Comparison of ENCODE assay signal across 22 cellular contexts in the genomic region with DNA sequence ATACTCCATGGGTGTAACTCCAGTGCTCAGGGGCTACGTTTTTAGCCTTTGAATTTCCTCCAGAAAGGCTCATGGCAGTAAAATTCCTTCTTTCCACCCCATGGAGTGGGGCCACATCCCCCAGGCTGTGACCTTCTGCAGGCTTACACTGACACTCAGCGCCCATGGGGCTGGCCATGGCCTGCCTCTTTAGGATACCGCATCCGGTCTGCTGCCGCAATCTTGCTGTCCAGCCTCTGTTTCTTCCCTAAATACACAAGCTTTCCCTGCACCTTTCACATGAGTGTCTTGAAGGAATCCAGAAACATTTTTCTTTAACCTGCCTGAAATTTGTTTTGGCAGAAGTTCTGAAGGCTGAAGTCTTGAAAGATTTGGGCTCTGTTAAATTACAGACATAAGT.
A peak's percentile ranks its signal among the peaks of the same experiment; 100 is the strongest.
DNase-seq lines count a peak whose midpoint lies in the region; ATAC-seq and TF ChIP-seq lines count a peak whose summit lies in the region.
"Had no signal": no experiment of that assay in that cellular context is flagged by ENCODE, and none has a peak within 500 bp of the region (broad histone marks: within the 10 kb centered on the region; RNA-seq: fewer than 3 reads in every experiment).

No MANE protein-coding gene starts in this region.

- no peaks in the 10 kb centered on the region for H3F3A ChIP-seq in GM23338 (replicated peaks; ENCODE audit: low read depth)

- H2AFZ ChIP-seq in GM23338 = peak overlapping the region; percentile 63
- H2AFZ ChIP-seq: GM23248 had no signal

- no peak overlapping the region for H3K27ac ChIP-seq in GM23338 (ENCODE audit: low read depth)
- H3K27ac ChIP-seq in left lung = no peak overlapping the region
- H3K27ac ChIP-seq: A549; BLaER1 treated with 17β-estradiol and CSF1 and Interleukin-3, amounts not matched to agents 10 nM and 100 nM; GM23248 had no signal

- H3K27ac Mint-ChIP-seq in GM23338 = no peak overlapping the region
- H3K27ac Mint-ChIP-seq: CD4-positive, CD25-positive, alpha-beta regulatory T cell; CD8-positive, alpha-beta T cell; H9 had no signal

- DNase-seq in GM23338 (ENCODE audit: low spot score) = no peak
- peak; percentile 54 for DNase-seq in astrocyte of the spinal cord (ENCODE audit: low read depth, low spot score)
- peak in 1 of 2 donors; percentile 53 for DNase-seq in left lung
- DNase-seq in sciatic nerve (ENCODE audit: low spot score) = no peak
- no peak for DNase-seq in cerebellar cortex (ENCODE audit: low spot score)
- DNase-seq in NCI-H2029 (lab: John Stamatoyannopoulos, UW) = no peak
- DNase-seq in CD1c-positive myeloid dendritic cell (ENCODE audit: extremely low spot score) = no peak
- DNase-seq in NCI-H526 (lab: John Stamatoyannopoulos, UW) = no peak
- DNase-seq: 8988T; ACHN; AML-193; BE2C; CD4-positive, CD25-positive, alpha-beta regulatory T cell; CD8-positive, alpha-beta T cell; DMS 273 treated with DMSO at 0.1 percent for 48 hours; DMS79; GF-D8; GM23248; H9 had no signal

- H3K4me2 ChIP-seq in GM23338 = no peak overlapping the region
- H3K4me2 ChIP-seq: A549; BLaER1 treated with 17β-estradiol and CSF1 and Interleukin-3, amounts not matched to agents 10 nM and 100 nM had no signal

- H3K9me2 ChIP-seq in GM23338 (ENCODE audit: insufficient read depth) = peaks cover 10% of the 10 kb centered on the region

- no peak for TF ChIP-seq CTCF in GM23338 (conservative IDR thresholded peaks at IDR 0.05; ENCODE audit: low read depth in 2 of 2)
- no peak for TF ChIP-seq CTCF in astrocyte of the spinal cord (IDR thresholded peaks at IDR 0.05; ENCODE audit: low read depth, low read length)
- TF ChIP-seq CTCF in left lung (IDR thresholded peaks at IDR 0.05) = no peak

- no peak overlapping the region for H3K4me3 Mint-ChIP-seq in GM23338
- H3K4me3 Mint-ChIP-seq: CD4-positive, CD25-positive, alpha-beta regulatory T cell; CD8-positive, alpha-beta T cell; H9 had no signal

- H3K27me3 ChIP-seq in GM23338 (ENCODE audit: insufficient read depth) (no peaks in the 10 kb centered on the region), left lung (no peaks in the 10 kb centered on the region)
- H3K27me3 ChIP-seq: BE2C; BLaER1 treated with 17β-estradiol and CSF1 and Interleukin-3, amounts not matched to agents 10 nM and 100 nM had no signal

- H3K4me1 ChIP-seq in GM23338 (ENCODE audit: insufficient read depth) = peaks cover 10% of the 10 kb centered on the region
- no peaks in the 10 kb centered on the region for H3K4me1 ChIP-seq in left lung
- H3K4me1 ChIP-seq: A549; BE2C; BLaER1 treated with 17β-estradiol and CSF1 and Interleukin-3, amounts not matched to agents 10 nM and 100 nM had no signal

- H3K4me3 ChIP-seq in GM23338 (no peak overlapping the region), astrocyte of the spinal cord (ENCODE audit: low read depth, low read length) (no peak overlapping the region), left lung (no peak overlapping the region)
- H3K4me3 ChIP-seq: A549; BLaER1 treated with 17β-estradiol and CSF1 and Interleukin-3, amounts not matched to agents 10 nM and 100 nM; GM23248 had no signal

- ATAC-seq in GM23338 (no peak), left lung (peak; percentile 41), sciatic nerve (peak; percentile 46)
- ATAC-seq: A549; CD8-positive, alpha-beta T cell; HCT116 had no signal

- no peaks in the 10 kb centered on the region for H3K27me3 Mint-ChIP-seq in GM23338 (ENCODE audit: insufficient read depth, low read depth, poor library complexity)

- no peaks in the 10 kb centered on the region for H3K9me3 Mint-ChIP-seq in GM23338
- H3K9me3 Mint-ChIP-seq: CD8-positive, alpha-beta T cell; H9 had no signal

- no peaks in the 10 kb centered on the region for H3K79me2 ChIP-seq in GM23338 (replicated peaks; ENCODE audit: insufficient read depth)

- intact Hi-C loops in left lung (cut with DNase I) = no loop called here
- intact Hi-C loops in sciatic nerve (cut with DNase I) = no loop called here

- no peaks in the 10 kb centered on the region for H4K20me1 ChIP-seq in GM23338 (replicated peaks; ENCODE audit: insufficient read depth)
- H4K20me1 ChIP-seq: BLaER1 treated with 17β-estradiol and CSF1 and Interleukin-3, amounts not matched to agents 10 nM and 100 nM had no signal

- H3K4me1 Mint-ChIP-seq in GM23338 = peaks cover 19% of the 10 kb centered on the region
- H3K4me1 Mint-ChIP-seq: CD4-positive, CD25-positive, alpha-beta regulatory T cell had no signal

- H3K9me3 ChIP-seq in left lung = no peaks in the 10 kb centered on the region
- H3K9me3 ChIP-seq: A549; BE2C; BLaER1 treated with 17β-estradiol and CSF1 and Interleukin-3, amounts not matched to agents 10 nM and 100 nM had no signal

- H3K36me3 Mint-ChIP-seq in GM23338 (ENCODE audit: low read depth) = no peaks in the 10 kb centered on the region
- H3K36me3 Mint-ChIP-seq: CD4-positive, CD25-positive, alpha-beta regulatory T cell; CD8-positive, alpha-beta T cell had no signal

- H3K36me3 ChIP-seq in GM23338 (ENCODE audit: insufficient read depth) (no peaks in the 10 kb centered on the region; the same call in 1 of the 2 replicates), left lung (no peaks in the 10 kb centered on the region)
- H3K36me3 ChIP-seq: BE2C; BLaER1 treated with 17β-estradiol and CSF1 and Interleukin-3, amounts not matched to agents 10 nM and 100 nM had no signal

- in situ Hi-C loops in astrocyte of the spinal cord (cut with HindIII; ENCODE audit: low sequenced_read_pairs) = no loop called here

TF ChIP-seq in GM23338, 12 proteins besides CTCF, POLR2A, EP300 and RAD21:
- TF ChIP-seq JUNB (IDR thresholded peaks at IDR 0.05; ENCODE audit: unreplicated experiment) = no peak
TF ChIP-seq in GM23338: peak in this region for 0.
